Comparison of ENCODE assay signal across 22 cellular contexts in the genomic region with DNA sequence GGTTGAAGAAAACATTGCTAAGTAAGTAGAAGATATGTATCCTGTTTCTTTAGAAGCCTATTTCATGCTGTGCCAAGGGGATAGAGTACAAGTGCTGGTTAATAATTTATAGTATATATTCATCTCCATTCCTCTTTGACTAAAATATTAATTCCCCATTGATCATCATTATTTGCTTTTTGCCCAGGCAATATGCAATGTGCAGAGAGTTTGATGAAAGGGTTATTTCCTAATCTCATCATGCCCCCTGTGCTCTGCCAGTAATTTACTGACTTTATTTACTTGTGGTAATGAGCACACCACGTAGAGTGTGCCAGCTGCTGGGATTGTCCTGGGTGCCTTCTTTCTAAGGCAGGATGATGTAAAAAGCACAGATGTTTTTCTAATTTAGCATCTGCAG.
A peak's percentile ranks its signal among the peaks of the same experiment; 100 is the strongest.
DNase-seq lines count a peak whose midpoint lies in the region; ATAC-seq, FAIRE-seq and TF ChIP-seq lines count a peak whose summit lies in the region.
"Had no signal": no experiment of that assay in that cellular context is flagged by ENCODE, and none has a peak within 500 bp of the region (broad histone marks: within the 10 kb centered on the region; RNA-seq: fewer than 3 reads in every experiment).

No MANE protein-coding gene starts in this region.

- peak; percentile 57 to 58 for TF ChIP-seq RAD21 in liver (IDR thresholded peaks at IDR 0.05)
- TF ChIP-seq RAD21 in HepG2 (CRISPR knock-in tag; IDR thresholded peaks at IDR 0.05), result no peak

- H3K4me1 Mint-ChIP-seq in stimulated activated naive CD8-positive, alpha-beta T cell treated with anti-CD3 and anti-CD28 coated beads, Interleukin-15, amount 100 ng/mL, for 72 hours, result peaks cover 33% of the 10 kb centered on the region

- H3K4me3 ChIP-seq in liver (ENCODE audit: low read depth in 1 of 3, low read length in 3 of 3), result no peak overlapping the region
- no peak overlapping the region for H3K4me3 ChIP-seq in HepG2 (replicated peaks in 1 of 3; ENCODE audit: insufficient read depth in 1 of 3, low read depth in 2 of 3, low read length in 3 of 3)
- H3K4me3 ChIP-seq in mammary epithelial cell (replicated peaks in 1 of 3; ENCODE audit: insufficient read depth in 1 of 3, low read depth in 2 of 3, low read length in 3 of 3), result no peak overlapping the region
- H3K4me3 ChIP-seq: colonic mucosa, heart right ventricle, mucosa of descending colon, upper lobe of left lung had no signal

- peak overlapping the region; percentile 25 to 49 for H3K27ac ChIP-seq in liver (ENCODE audit: low read depth in 1 of 2, low read length in 2 of 2)
- no peak overlapping the region for H3K27ac ChIP-seq in HepG2 (ENCODE audit: extremely low read length, insufficient read depth, low read length)
- H3K27ac ChIP-seq in mammary epithelial cell (ENCODE audit: insufficient read depth, low read depth, low read length), result peak overlapping the region; percentile 4
- H3K27ac ChIP-seq: colonic mucosa had no signal

- no peak for TF ChIP-seq POLR2A in HepG2 (IDR thresholded peaks at IDR 0.05; ENCODE audit: insufficient read depth in 1 of 2, low read depth in 2 of 2, low read length in 2 of 2)

- H3K9ac ChIP-seq in liver (ENCODE audit: low read depth in 1 of 2, low read length in 2 of 2), result no peak overlapping the region
- H3K9ac ChIP-seq in HepG2 (ENCODE audit: insufficient read depth, low read depth, low read length), result no peak overlapping the region
- H3K9ac ChIP-seq in mammary epithelial cell (ENCODE audit: insufficient read depth, low read length), result no peak overlapping the region

- TF ChIP-seq EP300 in HepG2 (IDR thresholded peaks at IDR 0.05; ENCODE audit: low read depth in 2 of 2, low read length in 2 of 2) (no peak), HepG2 (CRISPR knock-in tag; IDR thresholded peaks at IDR 0.05; ENCODE audit: borderline replicate concordance) (no peak)

- TF ChIP-seq CTCF in liver (IDR thresholded peaks at IDR 0.05; ENCODE audit: low read depth, low read length, missing input control) (no peak), HepG2 (CRISPR knock-in tag; IDR thresholded peaks at IDR 0.05) (no peak), mammary epithelial cell (conservative IDR thresholded peaks at IDR 0.05 in 1 of 2, IDR thresholded peaks at IDR 0.05 in 1 of 2; ENCODE audit: extremely low read depth in 1 of 2, insufficient read depth in 1 of 2, low read depth in 1 of 2, low read length in 2 of 2) (no peak)

- H3K4me1 ChIP-seq in liver (ENCODE audit: control insufficient read depth in 4 of 4, insufficient read depth in 4 of 4, low read length in 3 of 4) (peaks cover 13 to 38% (median 30%) of the 10 kb centered on the region in 4 donors), HepG2 (ENCODE audit: insufficient read depth, low read length) (no peaks in the 10 kb centered on the region), mammary epithelial cell (ENCODE audit: insufficient read depth, low read length) (peaks cover 33% of the 10 kb centered on the region)
- H3K4me1 ChIP-seq: colonic mucosa had no signal

- CTCF ChIA-PET in HepG2 (lab: Yijun Ruan, JAX; ENCODE audit: low intra/inter-chr PET ratio, low total read pairs), result no interaction called here
- CTCF ChIA-PET in mammary epithelial cell (lab: Charles Lee; ENCODE audit: low non-redundant PET), result no interaction called here

- no peaks in the 10 kb centered on the region for H3K27me3 ChIP-seq in liver (ENCODE audit: control insufficient read depth in 4 of 4, insufficient read depth in 4 of 4, low read length in 3 of 4)
- H3K27me3 ChIP-seq in HepG2 (ENCODE audit: control insufficient read depth in 1 of 2, insufficient read depth in 2 of 2, low read length in 2 of 2), result no peaks in the 10 kb centered on the region
- H3K27me3 ChIP-seq in mammary epithelial cell (ENCODE audit: insufficient read depth, low read length), result no peaks in the 10 kb centered on the region
- H3K27me3 ChIP-seq: colonic mucosa, heart right ventricle, upper lobe of left lung had no signal

- intact Hi-C loops in HepG2 (cut with micrococcal nuclease; ENCODE audit: unreplicated experiment), result no loop called here
- intact Hi-C loops in mammary epithelial cell (cut with micrococcal nuclease), result no loop called here

- BruUV-seq in HepG2 (replicated peaks; lab: Mats Ljungman, UMichigan), result no TSS peak
- no TSS peak for BruUV-seq in mammary epithelial cell (replicated peaks; lab: Mats Ljungman, UMichigan)

- dilution Hi-C loops in mammary epithelial cell (cut with HindIII; ENCODE audit: low sequenced_read_pairs), result loop anchor here (25.0 kb wide), 1 partner anchor 215 kb away; no protein-coding TSS in a partner anchor

- no peak overlapping the region for H3K4me3 Mint-ChIP-seq in stimulated activated naive CD8-positive, alpha-beta T cell treated with anti-CD3 and anti-CD28 coated beads, Interleukin-15, amount 100 ng/mL, for 72 hours
- H3K4me3 Mint-ChIP-seq: B cell; stimulated activated effector memory CD8-positive, alpha-beta T cell treated with anti-CD3 and anti-CD28 coated beads, Interleukin-12 subunit alpha, Interleukin-12 subunit beta, amount 100 ng/mL, for 72 hours; T-cell had no signal

- H3K79me2 ChIP-seq in HepG2 (ENCODE audit: insufficient read depth, low read length), result no peaks in the 10 kb centered on the region
- no peaks in the 10 kb centered on the region for H3K79me2 ChIP-seq in mammary epithelial cell (ENCODE audit: insufficient read depth, low read length)

- in situ Hi-C loops in HepG2 (cut with HindIII; ENCODE audit: extremely low pct_ligation_motif_present, low pct_unique_long_range_greater_than_20kb) (no loop called here), mammary epithelial cell (cut with MboI; ENCODE audit: low sequenced_read_pairs in 2 of 2) (loop anchor here in 1 of 2 donors (25.0 kb wide), 2 partner anchors 190 to 490 kb away; a partner anchor contains a TSS)

- 21% methylated on average over 1 of the region's 1 CpG for WGBS in liver
- 9% methylated on average over 1 of the region's 1 CpG for WGBS in HepG2 (ENCODE audit: low lambda C conversion rate)
- WGBS in mammary epithelial cell (ENCODE audit: low coverage, missing lambda C conversion rate), result 80% methylated on average over 1 of the region's 1 CpG

- H3K4me2 ChIP-seq in HepG2 (ENCODE audit: low read depth, low read length) (no peak overlapping the region), mammary epithelial cell (ENCODE audit: insufficient read depth, low read depth, low read length) (no peak overlapping the region)

- H3K27ac Mint-ChIP-seq in stimulated activated naive CD8-positive, alpha-beta T cell treated with anti-CD3 and anti-CD28 coated beads, Interleukin-15, amount 100 ng/mL, for 72 hours, result no peak overlapping the region
- H3K27ac Mint-ChIP-seq: B cell; stimulated activated effector memory CD8-positive, alpha-beta T cell treated with anti-CD3 and anti-CD28 coated beads, Interleukin-12 subunit alpha, Interleukin-12 subunit beta, amount 100 ng/mL, for 72 hours; T-cell had no signal

- ATAC-seq in HepG2 (no peak), HG03342 (IDR thresholded peaks at IDR 0.05; ENCODE audit: unreplicated experiment) (no peak)
- no peak for ATAC-seq in stimulated activated naive CD8-positive, alpha-beta T cell treated with anti-CD3 and anti-CD28 coated beads, Interleukin-15, amount 100 ng/mL, for 72 hours
- ATAC-seq: heart right ventricle; mucosa of descending colon; stimulated activated effector memory CD8-positive, alpha-beta T cell treated with anti-CD3 and anti-CD28 coated beads, Interleukin-12 subunit alpha, Interleukin-12 subunit beta, amount 100 ng/mL, for 72 hours; T-cell had no signal

- H2AFZ ChIP-seq in HepG2 (ENCODE audit: low read length) (no peak overlapping the region), mammary epithelial cell (ENCODE audit: low read depth, low read length) (no peak overlapping the region)

- FAIRE-seq in HepG2 (lab: Jason Lieb, UNC), result no peak
- FAIRE-seq: astrocyte, H1 had no signal

- H3K27me3 Mint-ChIP-seq in stimulated activated naive CD8-positive, alpha-beta T cell treated with anti-CD3 and anti-CD28 coated beads, Interleukin-15, amount 100 ng/mL, for 72 hours, result no peaks in the 10 kb centered on the region
- H3K27me3 Mint-ChIP-seq: B cell, T-cell had no signal

- no peaks in the 10 kb centered on the region for H3K9me3 ChIP-seq in liver (ENCODE audit: control insufficient read depth in 4 of 4, low read length in 3 of 4)
- no peaks in the 10 kb centered on the region for H3K9me3 ChIP-seq in HepG2 (ENCODE audit: low read length)
- H3K9me3 ChIP-seq in mammary epithelial cell (replicated peaks; ENCODE audit: insufficient read depth, low read length), result no peaks in the 10 kb centered on the region
- H3K9me3 ChIP-seq: colonic mucosa, heart right ventricle, mucosa of descending colon, upper lobe of left lung had no signal

- peaks cover 0 to 6% of the 10 kb centered on the region in 2 donors for H3K9me3 Mint-ChIP-seq in stimulated activated naive CD8-positive, alpha-beta T cell treated with anti-CD3 and anti-CD28 coated beads, Interleukin-15, amount 100 ng/mL, for 72 hours
- H3K9me3 Mint-ChIP-seq: stimulated activated effector memory CD8-positive, alpha-beta T cell treated with anti-CD3 and anti-CD28 coated beads, Interleukin-12 subunit alpha, Interleukin-12 subunit beta, amount 100 ng/mL, for 72 hours; T-cell had no signal

- H3K36me3 ChIP-seq in liver (ENCODE audit: control insufficient read depth in 4 of 4, insufficient read depth in 3 of 4, low read depth in 1 of 4, low read length in 3 of 4) (no peaks in the 10 kb centered on the region), HepG2 (replicated peaks in 1 of 2; ENCODE audit: control insufficient read depth in 1 of 2, insufficient read depth in 2 of 2, low read length in 2 of 2) (no peaks in the 10 kb centered on the region), mammary epithelial cell (ENCODE audit: insufficient read depth, low read length) (no peaks in the 10 kb centered on the region)
- H3K36me3 ChIP-seq: colonic mucosa, heart right ventricle, upper lobe of left lung had no signal

- no peaks in the 10 kb centered on the region for H4K20me1 ChIP-seq in HepG2 (ENCODE audit: insufficient read depth, low read length)
- no peaks in the 10 kb centered on the region for H4K20me1 ChIP-seq in mammary epithelial cell (ENCODE audit: insufficient read depth, low read length)

- POLR2A ChIA-PET in HepG2 (lab: Yijun Ruan, JAX), result no interaction called here

- no peak for DNase-seq in HepG2 (ENCODE audit: low spot score)
- DNase-seq in NCI-H1694 treated with DMSO at 0.1 percent for 48 hours (lab: John Stamatoyannopoulos, UW), result peak; percentile 75
- no peak for DNase-seq in mammary epithelial cell
- no peak for DNase-seq in activated CD8-positive, alpha-beta memory T cell treated with anti-CD3 and anti-CD28 coated beads, Interleukin-2, amount 50 U/mL, for 4 hours
- no peak for DNase-seq in stimulated activated naive CD8-positive, alpha-beta T cell treated with anti-CD3 and anti-CD28 coated beads, Interleukin-15, amount 100 ng/mL, for 72 hours
- no peak for DNase-seq in activated naive CD4-positive, alpha-beta T cell (lab: John Stamatoyannopoulos, UW)
- DNase-seq: activated CD4-positive, CD25-positive, alpha-beta regulatory T cell; activated gamma-delta T cell treated with Interleukin-2 at 50 U/mL for 16 hours; colonic mucosa; heart right ventricle; kidney glomerular epithelial cell; mucosa of descending colon; NCI-H1930; occipital lobe; T-cell; upper lobe of left lung had no signal

TF ChIP-seq in liver, 16 proteins besides CTCF, POLR2A, EP300 and RAD21 (continues in another document):
- peak; percentile 76 for TF ChIP-seq YY1 (IDR thresholded peaks at IDR 0.05)
